ENCODE assay signal across 9 cellular contexts in the genomic region with DNA sequence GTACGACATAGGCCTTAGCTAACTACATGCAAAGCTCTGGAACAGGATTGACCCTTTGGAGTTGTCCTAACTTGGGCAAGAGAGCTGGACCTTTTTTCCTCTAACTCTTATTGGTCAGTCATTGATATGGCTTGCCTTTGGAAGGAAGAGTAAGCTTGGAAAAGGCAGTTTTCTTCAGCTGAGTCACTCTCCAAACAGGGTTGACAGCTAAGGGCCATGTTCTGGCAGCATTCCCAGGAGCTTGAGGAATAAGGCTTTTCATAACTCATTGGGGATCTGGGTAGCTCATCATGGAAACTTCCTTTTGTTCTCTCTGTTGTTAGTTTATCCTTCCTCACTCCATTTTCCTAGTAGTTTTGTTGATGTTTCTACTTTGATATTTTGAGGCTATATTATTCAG. TPM values are rescaled to one million over a fixed set of nuclear protein-coding genes. Genes with fewer than 3 reads are reported as not detected.
A peak's percentile ranks its signal among the peaks of the same experiment; 100 is the strongest.
DNase-seq lines count a peak whose midpoint lies in the region; ATAC-seq and TF ChIP-seq lines count a peak whose summit lies in the region.
"Had no signal": no experiment of that assay in that cellular context is flagged by ENCODE, and none has a peak within 500 bp of the region (broad histone marks: within the 10 kb centered on the region; RNA-seq: fewer than 3 reads in every experiment).

No MANE protein-coding gene starts in this region.

- H3K27ac ChIP-seq in PC-3 (ENCODE audit: low read length) (peak overlapping the region; percentile 85), fibroblast of lung (ENCODE audit: insufficient read depth, low read length) (peak overlapping the region; percentile 17), OCI-LY7 (ENCODE audit: low read depth, low read length, poor library complexity, severe bottlenecking) (no peak overlapping the region)

- H3K4me3 Mint-ChIP-seq in glutamatergic neuron (ENCODE audit: unreplicated experiment): no peak overlapping the region
- H3K4me3 Mint-ChIP-seq: dendritic cell treated with granulocyte-macrophage colony-stimulating factor and Interleukin-4, amounts not matched to agents 40 ng/mL and 50 ng/mL, for 4 days had no signal

- H4K20me1 ChIP-seq in PC-3 (ENCODE audit: low read length) (no peaks in the 10 kb centered on the region), fibroblast of lung (ENCODE audit: control insufficient read depth, extremely low read depth, insufficient read depth, low read length) (no peaks in the 10 kb centered on the region), OCI-LY7 (ENCODE audit: insufficient read depth, low read length) (no peaks in the 10 kb centered on the region)

- H3K27me3 Mint-ChIP-seq in glutamatergic neuron (ENCODE audit: unreplicated experiment): no peaks in the 10 kb centered on the region

- H3K4me3 ChIP-seq in PC-3 (ENCODE audit: low read length) (no peak overlapping the region), fibroblast of lung (replicated peaks in 1 of 4; ENCODE audit: control extremely low read depth in 1 of 4, insufficient read depth in 1 of 4, low read depth in 3 of 4, low read length in 4 of 4) (no peak overlapping the region), OCI-LY7 (ENCODE audit: low read depth, low read length, poor library complexity, severe bottlenecking) (no peak overlapping the region)

- ATAC-seq in PC-3 (peak; percentile 97), HG03045 (IDR thresholded peaks at IDR 0.05; ENCODE audit: unreplicated experiment) (no peak)

- H3K9me2 ChIP-seq in PC-3 (replicated peaks; ENCODE audit: low read length): no peaks in the 10 kb centered on the region
- H3K9me2 ChIP-seq in OCI-LY7 (ENCODE audit: insufficient read depth, low read length): no peaks in the 10 kb centered on the region

- H3F3A ChIP-seq in PC-3 (ENCODE audit: low read length, unreplicated experiment): peaks cover 6% of the 10 kb centered on the region

- peak overlapping the region; percentile 32; the same call in 1 of the 2 replicates for H3K4me2 ChIP-seq in PC-3 (ENCODE audit: low read length)
- H3K4me2 ChIP-seq in fibroblast of lung (ENCODE audit: extremely low read depth, insufficient read depth, low read length): no peak overlapping the region
- H3K4me2 ChIP-seq in OCI-LY7 (ENCODE audit: low read length): no peak overlapping the region

- BruUV-seq in PC-3 (replicated peaks; lab: Mats Ljungman, UMichigan) (no TSS peak), OCI-LY7 (replicated peaks; lab: Mats Ljungman, UMichigan) (no TSS peak)

- TF ChIP-seq CTCF in PC-3 (conservative IDR thresholded peaks at IDR 0.05; ENCODE audit: low read depth, low read length): no peak
- TF ChIP-seq CTCF in fibroblast of lung (conservative IDR thresholded peaks at IDR 0.05 in 1 of 2, IDR thresholded peaks at IDR 0.05 in 1 of 2; ENCODE audit: low read depth in 1 of 2, low read length in 2 of 2): no peak
- TF ChIP-seq CTCF in glutamatergic neuron (IDR thresholded peaks at IDR 0.05; ENCODE audit: partially characterized antibody, unreplicated experiment): no peak
- no peak for TF ChIP-seq CTCF in OCI-LY7 (conservative IDR thresholded peaks at IDR 0.05; ENCODE audit: low read length)

- no peaks in the 10 kb centered on the region for H3K4me1 Mint-ChIP-seq in glutamatergic neuron (ENCODE audit: low read depth, unreplicated experiment)

- no peak overlapping the region for H2AFZ ChIP-seq in PC-3 (ENCODE audit: low read length)
- no peak overlapping the region for H2AFZ ChIP-seq in fibroblast of lung (ENCODE audit: low read length)
- no peak overlapping the region for H2AFZ ChIP-seq in OCI-LY7 (ENCODE audit: low read length)

- DNase-seq in DMS79 treated with DMSO at 0.1 percent for 48 hours (lab: John Stamatoyannopoulos, UW) (peak; percentile 82), PC-3 (peak; percentile 99), fibroblast of lung (ENCODE audit: low read depth in 2 of 2) (peak; percentile 99), pulmonary artery endothelial cell (ENCODE audit: low read depth, low spot score) (peak; percentile 98), NCI-H82 (lab: John Stamatoyannopoulos, UW) (no peak), glutamatergic neuron (no peak), OCI-LY7 (ENCODE audit: low spot score) (no peak)

- H3K27me3 ChIP-seq in PC-3 (ENCODE audit: low read length) (no peaks in the 10 kb centered on the region), fibroblast of lung (ENCODE audit: control insufficient read depth, insufficient read depth, low read length) (no peaks in the 10 kb centered on the region)

- peaks cover 5% of the 10 kb centered on the region for H3K36me3 Mint-ChIP-seq in glutamatergic neuron (ENCODE audit: unreplicated experiment)

- H3K79me2 ChIP-seq in PC-3 (ENCODE audit: low read length): no peaks in the 10 kb centered on the region
- H3K79me2 ChIP-seq in fibroblast of lung (ENCODE audit: control insufficient read depth, insufficient read depth, low read length): no peaks in the 10 kb centered on the region
- H3K79me2 ChIP-seq in OCI-LY7 (ENCODE audit: insufficient read depth, low read depth, low read length): no peaks in the 10 kb centered on the region

- H3K9me3 Mint-ChIP-seq in glutamatergic neuron (ENCODE audit: unreplicated experiment): peaks cover 6% of the 10 kb centered on the region
- H3K9me3 Mint-ChIP-seq: dendritic cell treated with granulocyte-macrophage colony-stimulating factor and Interleukin-4, amounts not matched to agents 40 ng/mL and 50 ng/mL, for 4 days had no signal

- POLR2A ChIA-PET in PC-3 (lab: Charles Lee; ENCODE audit: unreplicated experiment): interaction anchor here (0.5 to 1.2 kb wide), 7 partner anchors 19 to 661 kb away, joined by 3 to 13 read pairs (median 4); no protein-coding TSS in a partner anchor
- POLR2A ChIA-PET in OCI-LY7 (lab: Charles Lee): interaction anchor here (0.6 kb wide), 1 partner anchor 607 kb away, joined by 5 read pairs; no protein-coding TSS in a partner anchor

- no peaks in the 10 kb centered on the region for H3K36me3 ChIP-seq in PC-3 (ENCODE audit: low read depth, low read length)
- no peaks in the 10 kb centered on the region for H3K36me3 ChIP-seq in fibroblast of lung (ENCODE audit: control insufficient read depth, insufficient read depth, low read length)
- H3K36me3 ChIP-seq in OCI-LY7 (ENCODE audit: insufficient read depth, low read length): no peaks in the 10 kb centered on the region

- H3K4me1 ChIP-seq in PC-3 (ENCODE audit: insufficient read depth, low read length) (peaks cover 30% of the 10 kb centered on the region), fibroblast of lung (ENCODE audit: control insufficient read depth, extremely low read depth, insufficient read depth, low read length) (peaks cover 6% of the 10 kb centered on the region), OCI-LY7 (ENCODE audit: insufficient read depth, low read length, poor library complexity, severe bottlenecking) (no peaks in the 10 kb centered on the region)

- H3K9me3 ChIP-seq in PC-3 (ENCODE audit: low read length) (no peaks in the 10 kb centered on the region), fibroblast of lung (ENCODE audit: control insufficient read depth, insufficient read depth, low read depth, low read length) (no peaks in the 10 kb centered on the region), OCI-LY7 (ENCODE audit: low read length) (no peaks in the 10 kb centered on the region)

- CTCF ChIA-PET in PC-3 (lab: Charles Lee) (interaction anchor here (0.6 to 0.8 kb wide), 3 partner anchors 13 to 168 kb away, joined by 3 to 4 read pairs (median 4); no protein-coding TSS in a partner anchor), OCI-LY7 (lab: Charles Lee; ENCODE audit: unreplicated experiment) (no interaction called here)

- intact Hi-C loops in PC-3 (cut with micrococcal nuclease): no loop called here
- intact Hi-C loops in OCI-LY7 (cut with micrococcal nuclease; ENCODE audit: unreplicated experiment): no loop called here

- H3K27ac Mint-ChIP-seq in glutamatergic neuron (ENCODE audit: unreplicated experiment): no peak overlapping the region
- H3K27ac Mint-ChIP-seq: dendritic cell treated with granulocyte-macrophage colony-stimulating factor and Interleukin-4, amounts not matched to agents 40 ng/mL and 50 ng/mL, for 4 days had no signal

- H3K9ac ChIP-seq in PC-3 (ENCODE audit: low read length) (peak overlapping the region; percentile 52), fibroblast of lung (ENCODE audit: insufficient read depth, low read length) (no peak overlapping the region)

RNA-seq across cellular contexts. Expression of gene ERRFI1, which starts 14.5 kb away (rescaled TPM):
- total RNA-seq in PC-3 (2014; rRNA removed) (218 and 227 TPM in 2 replicates), fibroblast of lung (46.2 and 53.9 TPM in 2 replicates), pulmonary artery endothelial cell (42.6 and 51.0 TPM in 2 replicates), glutamatergic neuron (ENCODE audit: unreplicated experiment) (11.8 TPM), OCI-LY7 (2022) (not detected in 2 replicates)
- 78.2 and 105 TPM in 2 replicates for polyA plus RNA-seq in fibroblast of lung
- polyA plus RNA-seq in fibroblast of lung (2012): 41.8 and 52.6 TPM in 2 replicates
- 8.9 and 27.3 TPM in 2 replicates for polyA minus RNA-seq in fibroblast of lung (ENCODE audit: low replicate concordance)
- not detected in 2 replicates for total RNA-seq in OCI-LY7 (2014; rRNA removed; shearing (Covaris generic))

Comparison
In these comparisons a context has a peak if more than half of its experiments do, and no peak if none do; other contexts are left out.
1. DNase-seq: peak in DMS79 treated with DMSO at 0.1 percent for 48 hours (single experiment), PC-3 (single experiment), fibroblast of lung (2 of 2) and pulmonary artery endothelial cell (single experiment); none in NCI-H82 (single experiment), glutamatergic neuron (single experiment) and OCI-LY7 (single experiment).
2. RNA of gene ERRFI1, which starts 14.5 kb away (total RNA-seq): 218 to 227 TPM in PC-3, 42.6 to 51.0 TPM in pulmonary artery endothelial cell, 46.2 to 53.9 TPM in fibroblast of lung and 11.8 TPM in glutamatergic neuron (single experiment); not detected in OCI-LY7; every median in the first group is over 10 times any median in the second.